1 cellular context compared by ENCODE assay signal in genomic region chrX:132023896-132024386, GRCh38.
TF ChIP-seq lines count a peak whose summit lies in the region.

No MANE protein-coding gene starts in this region.

TF ChIP-seq in HEK293, 187 proteins besides CTCF, POLR2A, EP300 and RAD21 (continued from another document):
- no peak; the same call in 1 of the 2 replicates for TF ChIP-seq HIC1 (tag by site-specific recombination; IDR thresholded peaks at IDR 0.05)
- TF ChIP-seq ZNF623 (tag by site-specific recombination; IDR thresholded peaks at IDR 0.05): no peak
- no peak for TF ChIP-seq ZNF394 (tag by site-specific recombination; IDR thresholded peaks at IDR 0.05; ENCODE audit: borderline replicate concordance)
- no peak for TF ChIP-seq ZNF768 (tag by site-specific recombination; IDR thresholded peaks at IDR 0.05)
- no peak for TF ChIP-seq TCF7L2 (IDR thresholded peaks at IDR 0.05; ENCODE audit: borderline replicate concordance, low read depth, low read length)
- no peak for TF ChIP-seq KLF17 (tag by site-specific recombination; IDR thresholded peaks at IDR 0.05)
- peak; percentile 80 for TF ChIP-seq PRDM10 (tag by site-specific recombination; IDR thresholded peaks at IDR 0.05)
- TF ChIP-seq ZNF510 (tag by site-specific recombination; IDR thresholded peaks at IDR 0.05; ENCODE audit: insufficient replicate concordance): no peak
- TF ChIP-seq ZNF266 (tag by site-specific recombination; IDR thresholded peaks at IDR 0.05; ENCODE audit: low read depth): no peak
- TF ChIP-seq ZNF621 (tag by site-specific recombination; IDR thresholded peaks at IDR 0.05): no peak
- no peak for TF ChIP-seq OVOL3 (tag by site-specific recombination; IDR thresholded peaks at IDR 0.05)
- no peak for TF ChIP-seq ZNF785 (tag by site-specific recombination; IDR thresholded peaks at IDR 0.05)
- TF ChIP-seq PATZ1 (tag by site-specific recombination; IDR thresholded peaks at IDR 0.05): peak; percentile 28; the same call in 1 of the 2 replicates
- TF ChIP-seq KLF7 (tag by site-specific recombination; IDR thresholded peaks at IDR 0.05; ENCODE audit: borderline replicate concordance): no peak
- TF ChIP-seq ZNF558 (tag by site-specific recombination; IDR thresholded peaks at IDR 0.05): no peak
- no peak for TF ChIP-seq ZNF548 (tag by site-specific recombination; IDR thresholded peaks at IDR 0.05)
- TF ChIP-seq RBAK (tag by site-specific recombination; IDR thresholded peaks at IDR 0.05): no peak
- no peak for TF ChIP-seq ZNF416 (tag by site-specific recombination; IDR thresholded peaks at IDR 0.05)
- no peak for TF ChIP-seq ZNF596 (tag by site-specific recombination; IDR thresholded peaks at IDR 0.05)
- TF ChIP-seq ZNF239 (tag by site-specific recombination; IDR thresholded peaks at IDR 0.05): no peak
- TF ChIP-seq ZNF549 (tag by site-specific recombination; IDR thresholded peaks at IDR 0.05): no peak
- no peak for TF ChIP-seq REPIN1 (tag by site-specific recombination; IDR thresholded peaks at IDR 0.05; ENCODE audit: low read depth)
- TF ChIP-seq ZFHX2 (tag by site-specific recombination; conservative IDR thresholded peaks at IDR 0.05): no peak
- no peak for TF ChIP-seq FEZF1 (tag by site-specific recombination; IDR thresholded peaks at IDR 0.05)
- no peak for TF ChIP-seq ZNF23 (tag by site-specific recombination; IDR thresholded peaks at IDR 0.05; ENCODE audit: borderline replicate concordance)
- TF ChIP-seq ZBTB8A (tag by site-specific recombination; IDR thresholded peaks at IDR 0.05): peak; percentile 67
- no peak for TF ChIP-seq GFI1B (tag by site-specific recombination; IDR thresholded peaks at IDR 0.05)
- no peak for TF ChIP-seq ZNF423 (tag by site-specific recombination; IDR thresholded peaks at IDR 0.05)
- TF ChIP-seq, protein P1, sequence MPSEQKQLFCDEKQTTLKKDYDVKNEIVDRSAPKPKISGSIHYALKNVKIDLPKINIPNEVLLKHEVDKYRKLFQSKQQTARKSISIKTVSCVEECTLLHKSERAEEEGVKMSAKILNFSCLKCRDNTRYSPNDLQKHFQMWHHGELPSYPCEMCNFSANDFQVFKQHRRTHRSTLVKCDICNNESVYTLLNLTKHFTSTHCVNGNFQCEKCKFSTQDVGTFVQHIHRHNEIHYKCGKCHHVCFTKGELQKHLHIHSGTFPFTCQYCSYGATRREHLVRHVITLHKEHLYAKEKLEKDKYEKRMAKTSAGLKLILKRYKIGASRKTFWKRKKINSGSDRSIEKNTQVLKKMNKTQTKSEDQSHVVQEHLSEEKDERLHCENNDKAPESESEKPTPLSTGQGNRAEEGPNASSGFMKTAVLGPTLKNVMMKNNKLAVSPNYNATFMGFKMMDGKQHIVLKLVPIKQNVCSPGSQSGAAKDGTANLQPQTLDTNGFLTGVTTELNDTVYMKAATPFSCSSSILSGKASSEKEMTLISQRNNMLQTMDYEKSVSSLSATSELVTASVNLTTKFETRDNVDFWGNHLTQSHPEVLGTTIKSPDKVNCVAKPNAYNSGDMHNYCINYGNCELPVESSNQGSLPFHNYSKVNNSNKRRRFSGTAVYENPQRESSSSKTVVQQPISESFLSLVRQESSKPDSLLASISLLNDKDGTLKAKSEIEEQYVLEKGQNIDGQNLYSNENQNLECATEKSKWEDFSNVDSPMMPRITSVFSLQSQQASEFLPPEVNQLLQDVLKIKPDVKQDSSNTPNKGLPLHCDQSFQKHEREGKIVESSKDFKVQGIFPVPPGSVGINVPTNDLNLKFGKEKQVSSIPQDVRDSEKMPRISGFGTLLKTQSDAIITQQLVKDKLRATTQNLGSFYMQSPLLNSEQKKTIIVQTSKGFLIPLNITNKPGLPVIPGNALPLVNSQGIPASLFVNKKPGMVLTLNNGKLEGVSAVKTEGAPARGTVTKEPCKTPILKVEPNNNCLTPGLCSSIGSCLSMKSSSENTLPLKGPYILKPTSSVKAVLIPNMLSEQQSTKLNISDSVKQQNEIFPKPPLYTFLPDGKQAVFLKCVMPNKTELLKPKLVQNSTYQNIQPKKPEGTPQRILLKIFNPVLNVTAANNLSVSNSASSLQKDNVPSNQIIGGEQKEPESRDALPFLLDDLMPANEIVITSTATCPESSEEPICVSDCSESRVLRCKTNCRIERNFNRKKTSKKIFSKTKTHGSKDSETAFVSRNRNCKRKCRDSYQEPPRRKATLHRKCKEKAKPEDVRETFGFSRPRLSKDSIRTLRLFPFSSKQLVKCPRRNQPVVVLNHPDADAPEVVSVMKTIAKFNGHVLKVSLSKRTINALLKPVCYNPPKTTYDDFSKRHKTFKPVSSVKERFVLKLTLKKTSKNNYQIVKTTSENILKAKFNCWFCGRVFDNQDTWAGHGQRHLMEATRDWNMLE (tag by site-specific recombination; conservative IDR thresholded peaks at IDR 0.05; ENCODE audit: low read depth): no peak
- no peak for TF ChIP-seq TRIM28 (IDR thresholded peaks at IDR 0.05; ENCODE audit: borderline replicate concordance, low read length)
- peak; percentile 9 for TF ChIP-seq GLIS1 (tag by site-specific recombination; IDR thresholded peaks at IDR 0.05)
- TF ChIP-seq ZNF292 (tag by site-specific recombination; IDR thresholded peaks at IDR 0.05; ENCODE audit: borderline replicate concordance, low read depth): no peak
- TF ChIP-seq ZNF311 (tag by site-specific recombination; IDR thresholded peaks at IDR 0.05; ENCODE audit: borderline replicate concordance): no peak
- no peak for TF ChIP-seq ZNF501 (tag by site-specific recombination; IDR thresholded peaks at IDR 0.05)
- TF ChIP-seq ZNF843 (tag by site-specific recombination; IDR thresholded peaks at IDR 0.05): no peak
- TF ChIP-seq ZNF132 (tag by site-specific recombination; IDR thresholded peaks at IDR 0.05; ENCODE audit: borderline replicate concordance): no peak
- no peak for TF ChIP-seq ZNF791 (tag by site-specific recombination; IDR thresholded peaks at IDR 0.05)
- TF ChIP-seq OSR2 (tag by site-specific recombination; IDR thresholded peaks at IDR 0.05): no peak
- 0 out of 2 replicates have a peak, but pooled peaks have one; percentile 24 for TF ChIP-seq ZNF341 (tag by site-specific recombination; IDR thresholded peaks at IDR 0.05; ENCODE audit: low read depth)
- no peak for TF ChIP-seq ZNF335 (tag by site-specific recombination; conservative IDR thresholded peaks at IDR 0.05)
- peak; percentile 72 for TF ChIP-seq ZNF10 (tag by site-specific recombination; IDR thresholded peaks at IDR 0.05)
- TF ChIP-seq, protein P2, sequence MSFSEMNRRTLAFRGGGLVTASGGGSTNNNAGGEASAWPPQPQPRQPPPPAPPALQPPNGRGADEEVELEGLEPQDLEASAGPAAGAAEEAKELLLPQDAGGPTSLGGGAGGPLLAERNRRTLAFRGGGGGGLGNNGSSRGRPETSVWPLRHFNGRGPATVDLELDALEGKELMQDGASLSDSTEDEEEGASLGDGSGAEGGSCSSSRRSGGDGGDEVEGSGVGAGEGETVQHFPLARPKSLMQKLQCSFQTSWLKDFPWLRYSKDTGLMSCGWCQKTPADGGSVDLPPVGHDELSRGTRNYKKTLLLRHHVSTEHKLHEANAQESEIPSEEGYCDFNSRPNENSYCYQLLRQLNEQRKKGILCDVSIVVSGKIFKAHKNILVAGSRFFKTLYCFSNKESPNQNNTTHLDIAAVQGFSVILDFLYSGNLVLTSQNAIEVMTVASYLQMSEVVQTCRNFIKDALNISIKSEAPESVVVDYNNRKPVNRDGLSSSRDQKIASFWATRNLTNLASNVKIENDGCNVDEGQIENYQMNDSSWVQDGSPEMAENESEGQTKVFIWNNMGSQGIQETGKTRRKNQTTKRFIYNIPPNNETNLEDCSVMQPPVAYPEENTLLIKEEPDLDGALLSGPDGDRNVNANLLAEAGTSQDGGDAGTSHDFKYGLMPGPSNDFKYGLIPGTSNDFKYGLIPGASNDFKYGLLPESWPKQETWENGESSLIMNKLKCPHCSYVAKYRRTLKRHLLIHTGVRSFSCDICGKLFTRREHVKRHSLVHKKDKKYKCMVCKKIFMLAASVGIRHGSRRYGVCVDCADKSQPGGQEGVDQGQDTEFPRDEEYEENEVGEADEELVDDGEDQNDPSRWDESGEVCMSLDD (tag by site-specific recombination; IDR thresholded peaks at IDR 0.05): peak; percentile 22; the same call in 1 of the 2 replicates
- TF ChIP-seq SCRT1 (tag by site-specific recombination; IDR thresholded peaks at IDR 0.05; ENCODE audit: borderline replicate concordance): no peak
- no peak for TF ChIP-seq ZBTB20 (tag by site-specific recombination; IDR thresholded peaks at IDR 0.05)
- TF ChIP-seq, protein P3, sequence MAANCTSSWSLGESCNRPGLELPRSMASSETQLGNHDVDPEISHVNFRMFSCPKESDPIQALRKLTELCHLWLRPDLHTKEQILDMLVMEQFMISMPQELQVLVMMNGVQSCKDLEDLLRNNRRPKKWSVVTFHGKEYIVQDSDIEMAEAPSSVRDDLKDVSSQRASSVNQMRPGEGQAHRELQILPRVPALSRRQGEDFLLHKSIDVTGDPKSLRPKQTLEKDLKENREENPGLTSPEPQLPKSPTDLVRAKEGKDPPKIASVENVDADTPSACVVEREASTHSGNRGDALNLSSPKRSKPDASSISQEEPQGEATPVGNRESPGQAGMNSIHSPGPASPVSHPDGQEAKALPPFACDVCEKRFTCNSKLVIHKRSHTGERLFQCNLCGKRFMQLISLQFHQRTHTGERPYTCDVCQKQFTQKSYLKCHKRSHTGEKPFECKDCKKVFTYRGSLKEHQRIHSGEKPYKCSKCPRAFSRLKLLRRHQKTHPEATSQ (tag by site-specific recombination; IDR thresholded peaks at IDR 0.05): no peak
- no peak for TF ChIP-seq ZNF350 (tag by site-specific recombination; IDR thresholded peaks at IDR 0.05)
